ENCODE assay signal across 1 cellular context in genomic region chr16:4765511-4766474, GRCh38.
TF ChIP-seq lines count a peak whose summit lies in the region.

No MANE protein-coding gene starts in this region.

TF ChIP-seq in neural cell, 6 proteins besides CTCF, POLR2A, EP300 and RAD21 (continued from another document):
- no peak for TF ChIP-seq TAF1 (IDR thresholded peaks at IDR 0.05; ENCODE audit: low read depth)
- no peak for TF ChIP-seq POLR2AphosphoS5 (IDR thresholded peaks at IDR 0.05)
